Comparison of ENCODE assay signal across 8 cellular contexts in genomic region chr2:69724540-69725159, GRCh38. TPM values are rescaled to one million over a fixed set of nuclear protein-coding genes. Genes with fewer than 3 reads are reported as not detected.
DNase-seq lines count a peak whose midpoint lies in the region; ATAC-seq and TF ChIP-seq lines count a peak whose summit lies in the region.

No MANE protein-coding gene starts in this region.

- peak; percentile 84 for DNase-seq in GM12865 (ENCODE audit: low read depth)
- DNase-seq in NCI-H748 (lab: John Stamatoyannopoulos, UW; ENCODE audit: unreplicated experiment): peak; percentile 70
- peak; percentile 80 to 86 for DNase-seq in activated CD4-positive, alpha-beta T cell treated with anti-CD3 and anti-CD28 coated beads, Interleukin-2, amount 50 U/mL, for 4 hours
- peak; percentile 88 for DNase-seq in ecto neural progenitor cell (ENCODE audit: low spot score)
- peak; percentile 84 for DNase-seq in lower lobe of right lung
- peak; percentile 70 to 78 (median 77) for DNase-seq in stimulated activated CD4-positive, alpha-beta T cell treated with anti-CD3 and anti-CD28 coated beads, TNF-alpha, amount 100 ng/mL, for 4 hours (ENCODE audit: low read depth in 3 of 3)

- H3K36me3 ChIP-seq in lower lobe of right lung: no peaks in the 10 kb centered on the region

- ATAC-seq in HG03520 (IDR thresholded peaks at IDR 0.05; ENCODE audit: unreplicated experiment): peak; percentile 80
- ATAC-seq in lower lobe of right lung: peak; percentile 91 to 95
- no peak for ATAC-seq in GM21360 (IDR thresholded peaks at IDR 0.05; ENCODE audit: unreplicated experiment)

- no peak overlapping the region for H3K27ac ChIP-seq in lower lobe of right lung

- no peaks in the 10 kb centered on the region for H3K27me3 ChIP-seq in lower lobe of right lung (ENCODE audit: low read depth)

- peaks cover 4% of the 10 kb centered on the region for H3K4me1 ChIP-seq in lower lobe of right lung

- intact Hi-C loops in lower lobe of right lung (cut with DNase I): no loop called here

- H3K4me3 ChIP-seq in GM12865 (ENCODE audit: low read depth, low read length) (peak overlapping the region; percentile 5; the same call in 1 of the 2 replicates), lower lobe of right lung (peak overlapping the region; percentile 37)

- H3K9me3 ChIP-seq in lower lobe of right lung: no peaks in the 10 kb centered on the region

- TF ChIP-seq CTCF in GM12865 (IDR thresholded peaks at IDR 0.05; ENCODE audit: insufficient read depth, low read depth, low read length, missing control alignments) (peak; percentile 89), lower lobe of right lung (IDR thresholded peaks at IDR 0.05) (peak; percentile 95)

RNA-seq across cellular contexts. Expression of gene ANXA4, which starts 17.3 kb away (rescaled TPM):
- total RNA-seq in lower lobe of right lung: 173 TPM
